ENCODE assay signal across 31 cellular contexts in genomic region chr9:114075602-114076001, GRCh38. TPM values are rescaled to one million over a fixed set of nuclear protein-coding genes. Genes with fewer than 3 reads are reported as not detected.
"Had no signal": no experiment of that assay in that cellular context is flagged by ENCODE, and none has a peak within 500 bp of the region (broad histone marks: within the 10 kb centered on the region; RNA-seq: fewer than 3 reads in every experiment).

No MANE protein-coding gene starts in this region.

- H3K27me3 ChIP-seq: ascending aorta, body of pancreas, Peyer's patch, SJSA1 had no signal

- H3K9ac ChIP-seq: KMS-11 had no signal

- FAIRE-seq: bronchial epithelial cell had no signal

- H3K9me3 Mint-ChIP-seq: activated B cell treated with CpG ODN at 0.5 μM for 24 hours; activated CD4-positive, alpha-beta memory T cell treated with anti-CD3 and anti-CD28 coated beads for 36 hours; activated CD4-positive, alpha-beta T cell treated with anti-CD3 and anti-CD28 coated beads, Interleukin-2, amount 10 ng/mL, durations not matched to agents 7 days and 5 days; activated naive CD8-positive, alpha-beta T cell treated with anti-CD3 and anti-CD28 coated beads, Interleukin-2, amount 50 U/mL, for 24 hours; activated T-cell treated with anti-CD3 and anti-CD28 coated beads, Interleukin-2, amount 50 U/mL, for 4 hours; T-helper 1 cell treated with Interleukin-12 subunit alpha and Interleukin-12 subunit beta and Interleukin-4 antibody, amounts not matched to agents 30 μg/mL and 1 μg/mL, for 36 hours had no signal

- H3K4me1 Mint-ChIP-seq: activated B cell treated with CpG ODN at 0.5 μM for 24 hours; activated CD4-positive, alpha-beta T cell treated with anti-CD3 and anti-CD28 coated beads, Interleukin-2, amount 10 ng/mL, durations not matched to agents 7 days and 5 days; activated naive CD8-positive, alpha-beta T cell treated with anti-CD3 and anti-CD28 coated beads, Interleukin-2, amount 50 U/mL, for 24 hours had no signal

- H3K36me3 Mint-ChIP-seq: activated CD4-positive, alpha-beta memory T cell treated with anti-CD3 and anti-CD28 coated beads for 36 hours had no signal

- H3K4me2 ChIP-seq: KMS-11 had no signal

- DNase-seq: activated B cell treated with CpG ODN at 0.5 μM for 24 hours; activated CD4-positive, alpha-beta memory T cell treated with anti-CD3 and anti-CD28 coated beads for 36 hours; activated CD4-positive, alpha-beta T cell treated with anti-CD3 and anti-CD28 coated beads, Interleukin-2, amount 10 ng/mL, durations not matched to agents 7 days and 5 days; activated CD8-positive, alpha-beta memory T cell treated with anti-CD3 and anti-CD28 coated beads for 24 hours; activated gamma-delta T cell treated with Interleukin-2 at 50 U/mL for 16 hours; activated naive CD4-positive, alpha-beta T cell treated with anti-CD3 and anti-CD28 coated beads, Interleukin-2, amount 50 U/mL, for 16 hours; activated naive CD8-positive, alpha-beta T cell treated with anti-CD3 and anti-CD28 coated beads, Interleukin-2, amount 50 U/mL, for 24 hours; activated T-cell treated with anti-CD3 and anti-CD28 coated beads, Interleukin-2, amount 50 U/mL, for 4 hours; amniotic stem cell; body of pancreas; central memory CD4-positive, alpha-beta T cell; MV-4-11; NCI-H1092 treated with DMSO at 0.1 percent for 48 hours; NCI-H1417 treated with DMSO at 0.1 percent for 48 hours; NCI-H1694 treated with DMSO at 0.1 percent for 48 hours; NCI-H2029 treated with DMSO at 0.1 percent for 48 hours; NCI-H345; NCI-H510A; NCI-H526 treated with DMSO at 0.1 percent for 48 hours; NCI-H82; NK-92 treated with Interleukin-12 subunit alpha and Interleukin-12 subunit beta, amount 100 ng/mL, for 24 hours; Peyer's patch; SHP77; T-helper 9 cell had no signal

- ATAC-seq: activated naive CD8-positive, alpha-beta T cell treated with anti-CD3 and anti-CD28 coated beads, Interleukin-2, amount 50 U/mL, for 24 hours; activated T-cell treated with anti-CD3 and anti-CD28 coated beads, Interleukin-2, amount 50 U/mL, for 4 hours; body of pancreas; SK-N-SH treated with all-trans-retinoic acid at 6 μM for 48 hours had no signal

- H3K9me3 ChIP-seq: ascending aorta, body of pancreas, SJSA1 had no signal

- H3K4me3 Mint-ChIP-seq: activated B cell treated with CpG ODN at 0.5 μM for 24 hours; activated CD4-positive, alpha-beta memory T cell treated with anti-CD3 and anti-CD28 coated beads for 36 hours; activated CD4-positive, alpha-beta T cell treated with anti-CD3 and anti-CD28 coated beads, Interleukin-2, amount 10 ng/mL, durations not matched to agents 7 days and 5 days; activated naive CD8-positive, alpha-beta T cell treated with anti-CD3 and anti-CD28 coated beads, Interleukin-2, amount 50 U/mL, for 24 hours; activated T-cell treated with anti-CD3 and anti-CD28 coated beads, Interleukin-2, amount 50 U/mL, for 4 hours; T-helper 1 cell treated with Interleukin-12 subunit alpha and Interleukin-12 subunit beta and Interleukin-4 antibody, amounts not matched to agents 30 μg/mL and 1 μg/mL, for 36 hours had no signal

- H3K4me3 ChIP-seq: ascending aorta, body of pancreas, Peyer's patch, SJSA1 had no signal

- H3K36me3 ChIP-seq: ascending aorta, Peyer's patch, SJSA1 had no signal

- H3K27ac ChIP-seq: ascending aorta, KMS-11, Peyer's patch, SJSA1 had no signal

- H3K4me1 ChIP-seq: SJSA1 had no signal

- H3K27ac Mint-ChIP-seq: activated B cell treated with CpG ODN at 0.5 μM for 24 hours; activated CD4-positive, alpha-beta memory T cell treated with anti-CD3 and anti-CD28 coated beads for 36 hours; activated CD4-positive, alpha-beta T cell treated with anti-CD3 and anti-CD28 coated beads, Interleukin-2, amount 10 ng/mL, durations not matched to agents 7 days and 5 days; activated naive CD8-positive, alpha-beta T cell treated with anti-CD3 and anti-CD28 coated beads, Interleukin-2, amount 50 U/mL, for 24 hours; T-helper 1 cell treated with Interleukin-12 subunit alpha and Interleukin-12 subunit beta and Interleukin-4 antibody, amounts not matched to agents 30 μg/mL and 1 μg/mL, for 36 hours had no signal

RNA-seq across cellular contexts. Expression of gene AMBP, which starts 2.5 kb away (rescaled TPM):
- total RNA-seq: activated B cell treated with CpG ODN at 0.5 μM for 24 hours; activated CD4-positive, alpha-beta memory T cell treated with anti-CD3 and anti-CD28 coated beads for 36 hours; activated CD4-positive, alpha-beta T cell treated with anti-CD3 and anti-CD28 coated beads, Interleukin-2, amount 10 ng/mL, durations not matched to agents 7 days and 5 days; bronchial epithelial cell; MCF 10A had no signal

RNA-seq across cellular contexts. Expression of gene KIF12, which starts 23.5 kb away (rescaled TPM):
- total RNA-seq: activated B cell treated with CpG ODN at 0.5 μM for 24 hours; activated CD4-positive, alpha-beta memory T cell treated with anti-CD3 and anti-CD28 coated beads for 36 hours; activated CD4-positive, alpha-beta T cell treated with anti-CD3 and anti-CD28 coated beads, Interleukin-2, amount 10 ng/mL, durations not matched to agents 7 days and 5 days; ascending aorta; bronchial epithelial cell; MCF 10A had no signal
